ENCODE assay signal across 13 cellular contexts in genomic region chr10:21927601-21928000, GRCh38.
A peak's percentile ranks its signal among the peaks of the same experiment; 100 is the strongest.
DNase-seq lines count a peak whose midpoint lies in the region; ATAC-seq, FAIRE-seq and TF ChIP-seq lines count a peak whose summit lies in the region.
"Had no signal": no experiment of that assay in that cellular context is flagged by ENCODE, and none has a peak within 500 bp of the region (broad histone marks: within the 10 kb centered on the region; RNA-seq: fewer than 3 reads in every experiment).

No MANE protein-coding gene starts in this region.

- ATAC-seq in heart right ventricle (no peak), HG02884 (IDR thresholded peaks at IDR 0.05; ENCODE audit: unreplicated experiment) (no peak), GM21529 (IDR thresholded peaks at IDR 0.05; ENCODE audit: unreplicated experiment) (no peak), GM19452 (IDR thresholded peaks at IDR 0.05; ENCODE audit: unreplicated experiment) (no peak)
- ATAC-seq: esophagus mucosa had no signal

- H3K27me3 ChIP-seq in cardiac muscle cell, result no peaks in the 10 kb centered on the region
- no peaks in the 10 kb centered on the region for H3K27me3 ChIP-seq in heart right ventricle
- H3K27me3 ChIP-seq in ascending aorta, result no peaks in the 10 kb centered on the region

- H3K36me3 ChIP-seq in cardiac muscle cell, result no peaks in the 10 kb centered on the region
- H3K36me3 ChIP-seq in heart right ventricle, result no peaks in the 10 kb centered on the region
- H3K36me3 ChIP-seq in ascending aorta, result no peaks in the 10 kb centered on the region

- H3K9me3 Mint-ChIP-seq in brain, result peaks cover 0 to 3% (median 0%) of the 10 kb centered on the region in 5 experiments
- H3K9me3 Mint-ChIP-seq: activated CD4-positive, alpha-beta memory T cell treated with anti-CD3 and anti-CD28 coated beads for 36 hours; central memory CD8-positive, alpha-beta T cell had no signal

- H3K36me3 Mint-ChIP-seq in brain, result peaks cover 8% of the 10 kb centered on the region
- H3K36me3 Mint-ChIP-seq: activated CD4-positive, alpha-beta memory T cell treated with anti-CD3 and anti-CD28 coated beads for 36 hours had no signal

- DNase-seq in cardiac muscle cell (ENCODE audit: low read depth in 1 of 2, low spot score in 1 of 2) (peak; percentile 32 to 85), heart right ventricle (no peak), ascending aorta (ENCODE audit: low spot score in 2 of 2) (no peak)
- DNase-seq: activated CD4-positive, alpha-beta memory T cell treated with anti-CD3 and anti-CD28 coated beads for 36 hours; activated gamma-delta T cell treated with Interleukin-2 at 50 U/mL for 16 hours; small intestine had no signal

- H3K4me1 Mint-ChIP-seq in brain, result peaks cover 37% of the 10 kb centered on the region

- intact Hi-C loops in heart right ventricle (cut with DNase I) (no loop called here), ascending aorta (cut with DNase I) (no loop called here)

- H3K4me1 ChIP-seq in cardiac muscle cell (ENCODE audit: low read depth) (peaks cover 29% of the 10 kb centered on the region), heart right ventricle (peaks cover 0 to 26% (median 15%) of the 10 kb centered on the region in 9 donors), ascending aorta (peaks cover 0 to 4% of the 10 kb centered on the region in 2 donors)

- peak overlapping the region; percentile 11 to 80 (median 59) for H3K4me3 Mint-ChIP-seq in brain
- H3K4me3 Mint-ChIP-seq: activated CD4-positive, alpha-beta memory T cell treated with anti-CD3 and anti-CD28 coated beads for 36 hours; central memory CD8-positive, alpha-beta T cell had no signal

- 83 to 86% methylated on average over 2 of the region's 2 CpGs for WGBS in heart right ventricle, 2 donors

- H3K4me3 ChIP-seq in cardiac muscle cell (no peak overlapping the region), heart right ventricle (no peak overlapping the region), ascending aorta (no peak overlapping the region)

- H3K9me3 ChIP-seq in cardiac muscle cell (ENCODE audit: low read depth), result no peaks in the 10 kb centered on the region
- no peaks in the 10 kb centered on the region for H3K9me3 ChIP-seq in heart right ventricle
- no peaks in the 10 kb centered on the region for H3K9me3 ChIP-seq in ascending aorta

- peak overlapping the region; percentile 3 to 75 (median 28) for H3K27ac Mint-ChIP-seq in brain
- H3K27ac Mint-ChIP-seq: activated CD4-positive, alpha-beta memory T cell treated with anti-CD3 and anti-CD28 coated beads for 36 hours had no signal

- peak overlapping the region; percentile 83 for H3K27ac ChIP-seq in cardiac muscle cell
- H3K27ac ChIP-seq in heart right ventricle, result no peak overlapping the region
- no peak overlapping the region for H3K27ac ChIP-seq in ascending aorta

- FAIRE-seq in islet of Langerhans (lab: Jason Lieb, UNC), result peak; percentile 58
- FAIRE-seq: small intestine had no signal

- TF ChIP-seq CTCF in cardiac muscle cell (IDR thresholded peaks at IDR 0.05; ENCODE audit: low read depth, low read length) (no peak), heart right ventricle (IDR thresholded peaks at IDR 0.05) (no peak), brain (conservative IDR thresholded peaks at IDR 0.05) (no peak), ascending aorta (IDR thresholded peaks at IDR 0.05) (no peak)

- H3K27me3 Mint-ChIP-seq in brain, result no peaks in the 10 kb centered on the region
- H3K27me3 Mint-ChIP-seq: activated CD4-positive, alpha-beta memory T cell treated with anti-CD3 and anti-CD28 coated beads for 36 hours; central memory CD8-positive, alpha-beta T cell had no signal

Comparison
In these comparisons a context has a peak if more than half of its experiments do, and no peak if none do; other contexts are left out.
1. DNase-seq: peak in cardiac muscle cell (2 of 2); none in heart right ventricle (0 of 2) and ascending aorta (0 of 2).